In the genomic region with DNA sequence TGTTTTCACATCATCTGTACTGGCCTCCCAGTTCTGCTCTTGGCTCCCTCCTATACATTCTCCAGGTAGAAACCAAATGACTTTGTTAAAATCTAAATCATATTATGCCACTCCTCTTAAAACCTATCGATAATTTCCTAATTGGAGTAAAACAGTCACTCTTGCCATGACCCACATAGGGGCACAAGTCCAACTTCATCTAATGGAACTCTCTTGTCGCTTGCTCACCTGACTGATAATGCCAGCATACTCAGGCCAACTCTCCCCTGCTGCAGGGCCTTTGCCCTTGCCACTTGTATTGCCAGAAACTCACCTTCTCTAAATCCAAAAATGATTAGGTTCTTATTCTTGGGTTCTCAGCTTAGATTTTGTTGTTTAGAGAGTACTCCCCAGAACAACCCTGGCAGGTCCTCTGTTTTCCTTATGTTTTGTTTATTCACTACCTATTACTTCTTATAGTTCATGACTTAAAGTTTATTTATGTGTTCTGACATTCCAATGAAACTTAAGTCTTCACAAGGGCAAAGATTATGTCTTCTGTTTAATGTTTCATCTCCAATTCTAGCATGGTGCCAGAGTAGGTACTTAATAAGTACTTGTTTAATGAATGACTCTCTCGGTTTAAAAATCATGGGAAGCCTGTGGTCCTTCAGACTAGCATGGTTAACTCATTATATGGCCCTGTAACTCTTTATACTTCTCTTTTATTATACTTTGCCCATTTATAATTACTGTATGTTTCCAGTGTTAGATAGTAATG, we compare ENCODE assay signal across 30 cellular contexts.
"Had no signal": no experiment of that assay in that cellular context is flagged by ENCODE, and none has a peak within 500 bp of the region (broad histone marks: within the 10 kb centered on the region; RNA-seq: fewer than 3 reads in every experiment).

No MANE protein-coding gene starts in this region.

- DNase-seq: activated CD4-positive, alpha-beta memory T cell treated with anti-CD3 and anti-CD28 coated beads, Interleukin-2, amount 10 ng/mL, durations not matched to agents 7 days and 5 days; activated CD4-positive, alpha-beta T cell treated with anti-CD3 and anti-CD28 coated beads for 1 hour; activated CD4-positive, alpha-beta T cell treated with anti-CD3 and anti-CD28 coated beads for 4 hours; activated CD4-positive, alpha-beta T cell treated with anti-CD3 and anti-CD28 coated beads, Interleukin-2, amount 10 ng/mL, durations not matched to agents 7 days and 5 days; activated CD4-positive, alpha-beta T cell treated with anti-CD3 and anti-CD28 coated beads, Interleukin-2, amount 50 U/mL, for 4 hours; activated CD8-positive, alpha-beta memory T cell treated with anti-CD3 and anti-CD28 coated beads, Interleukin-2, amount 50 U/mL, for 48 hours; activated gamma-delta T cell; activated naive CD4-positive, alpha-beta T cell; activated naive CD4-positive, alpha-beta T cell treated with anti-CD3 and anti-CD28 coated beads, Interleukin-2, amount 10 ng/mL, durations not matched to agents 7 days and 5 days; activated naive CD8-positive, alpha-beta T cell treated with anti-CD3 and anti-CD28 coated beads, Interleukin-2, amount 10 ng/mL, durations not matched to agents 7 days and 5 days; activated T-cell treated with anti-CD3 and anti-CD28 coated beads for 4 hours; activated T-cell treated with anti-CD3 and anti-CD28 coated beads, Interleukin-2, amount 50 U/mL, for 24 hours; activated T-cell treated with anti-CD3 and anti-CD28 coated beads, Interleukin-2, amount 50 U/mL, for 72 hours; brain microvascular endothelial cell; dorsolateral prefrontal cortex; effector memory CD4-positive, alpha-beta T cell; endodermal cell; erythroblast; foreskin keratinocyte; gastrocnemius medialis; glutamatergic neuron; T-helper 1 cell; T-helper 17 cell had no signal

- H3K4me1 ChIP-seq: esophagus muscularis mucosa, foreskin keratinocyte, gastrocnemius medialis had no signal

- H3K36me3 ChIP-seq: ascending aorta, brain microvascular endothelial cell, esophagus muscularis mucosa, gastrocnemius medialis had no signal

- H3K4me3 ChIP-seq: ascending aorta, coronary artery, dorsolateral prefrontal cortex, esophagus muscularis mucosa, gastrocnemius medialis had no signal

- FAIRE-seq: bronchial epithelial cell had no signal

- H3K9me3 ChIP-seq: ascending aorta, gastrocnemius medialis had no signal

- H3K27ac ChIP-seq: ascending aorta, brain microvascular endothelial cell, coronary artery, dorsolateral prefrontal cortex, esophagus muscularis mucosa, foreskin keratinocyte, gastrocnemius medialis, VCaP had no signal

- H3K27me3 ChIP-seq: ascending aorta, brain microvascular endothelial cell, dorsolateral prefrontal cortex, esophagus muscularis mucosa, foreskin keratinocyte, gastrocnemius medialis had no signal

- ATAC-seq: activated naive CD4-positive, alpha-beta T cell treated with anti-CD3 and anti-CD28 coated beads, Interleukin-2, amount 50 U/mL, for 72 hours; activated T-cell treated with anti-CD3 and anti-CD28 coated beads, Interleukin-2, amount 50 U/mL, for 72 hours; foreskin keratinocyte; gastrocnemius medialis; T-helper 17 cell; WTC11 had no signal
